15 cellular contexts compared by ENCODE assay signal in genomic region chr17:46964315-46965265, GRCh38. TPM values are rescaled to one million over a fixed set of nuclear protein-coding genes. Genes with fewer than 3 reads are reported as not detected.
DNase-seq lines count a peak whose midpoint lies in the region; ATAC-seq, FAIRE-seq and TF ChIP-seq lines count a peak whose summit lies in the region.
"Had no signal": no experiment of that assay in that cellular context is flagged by ENCODE, and none has a peak within 500 bp of the region (broad histone marks: within the 10 kb centered on the region; RNA-seq: fewer than 3 reads in every experiment).

No MANE protein-coding gene starts in this region.

- H3K4me1 ChIP-seq in GM23338 (ENCODE audit: insufficient read depth): no peaks in the 10 kb centered on the region
- H3K4me1 ChIP-seq in osteoblast (ENCODE audit: insufficient read depth, low read length): no peaks in the 10 kb centered on the region

- TF ChIP-seq CTCF in GM23338 (conservative IDR thresholded peaks at IDR 0.05; ENCODE audit: low read depth in 2 of 2) (no peak), NB4 (IDR thresholded peaks at IDR 0.05; ENCODE audit: low read depth, low read length) (no peak), brain microvascular endothelial cell (IDR thresholded peaks at IDR 0.05; ENCODE audit: low read depth, low read length, missing control alignments) (no peak), osteoblast (IDR thresholded peaks at IDR 0.05; ENCODE audit: extremely low read depth, low read depth, low read length) (no peak)

- H3K9me2 ChIP-seq in GM23338 (ENCODE audit: insufficient read depth): no peaks in the 10 kb centered on the region

- no peaks in the 10 kb centered on the region for H3F3A ChIP-seq in GM23338 (replicated peaks; ENCODE audit: low read depth)

- peaks cover 6% of the 10 kb centered on the region; the same call in 2 of the 3 replicates for H3K9me3 Mint-ChIP-seq in GM23338

- no peaks in the 10 kb centered on the region for H3K4me1 Mint-ChIP-seq in GM23338

- peaks cover 9% of the 10 kb centered on the region for H3K27me3 Mint-ChIP-seq in GM23338 (ENCODE audit: insufficient read depth, low read depth, poor library complexity)

- H3K4me3 ChIP-seq in GM23338 (no peak overlapping the region), NB4 (ENCODE audit: low read depth, low read length) (no peak overlapping the region), brain microvascular endothelial cell (ENCODE audit: low read depth, low read length) (no peak overlapping the region), osteoblast (ENCODE audit: insufficient read depth, low read length) (no peak overlapping the region)
- H3K4me3 ChIP-seq: thoracic aorta had no signal

- ATAC-seq in GM23338: peak; percentile 88
- ATAC-seq: activated T-helper 17 cell treated with anti-CD3 and anti-CD28 coated beads, Interleukin-2, amount 50 U/mL, for 72 hours; naive thymus-derived CD8-positive, alpha-beta T cell had no signal

- no peak for TF ChIP-seq POLR2A in NB4 (IDR thresholded peaks at IDR 0.05; ENCODE audit: extremely low read depth, insufficient read length)

- H3K36me3 ChIP-seq in GM23338 (ENCODE audit: insufficient read depth) (no peaks in the 10 kb centered on the region), brain microvascular endothelial cell (replicated peaks) (no peaks in the 10 kb centered on the region), osteoblast (ENCODE audit: insufficient read depth, low read length) (no peaks in the 10 kb centered on the region)
- H3K36me3 ChIP-seq: thoracic aorta had no signal

- H3K4me3 Mint-ChIP-seq in GM23338: no peak overlapping the region
- H3K4me3 Mint-ChIP-seq: activated T-helper 17 cell treated with anti-CD3 and anti-CD28 coated beads, Interleukin-2, amount 50 U/mL, for 72 hours; naive thymus-derived CD8-positive, alpha-beta T cell had no signal

- H2AFZ ChIP-seq in GM23338 (no peak overlapping the region), osteoblast (ENCODE audit: low read length) (no peak overlapping the region)

- in situ Hi-C loops in brain microvascular endothelial cell (cut with HindIII; ENCODE audit: low pct_ligation_motif_present, low sequenced_read_pairs): no loop called here

- H3K9me3 ChIP-seq in osteoblast (ENCODE audit: low read depth, low read length): no peaks in the 10 kb centered on the region
- H3K9me3 ChIP-seq: thoracic aorta had no signal

- peaks cover 7% of the 10 kb centered on the region; the same call in 1 of the 3 replicates for H3K36me3 Mint-ChIP-seq in GM23338 (ENCODE audit: low read depth)

- H4K20me1 ChIP-seq in GM23338 (replicated peaks; ENCODE audit: insufficient read depth) (no peaks in the 10 kb centered on the region; the same call in 1 of the 2 replicates), osteoblast (ENCODE audit: insufficient read depth, low read length) (no peaks in the 10 kb centered on the region)

- no peak for FAIRE-seq in HTR-8/SVneo (lab: Jason Lieb, UNC)

- H3K79me2 ChIP-seq in GM23338 (replicated peaks; ENCODE audit: insufficient read depth) (no peaks in the 10 kb centered on the region), osteoblast (ENCODE audit: insufficient read depth, low read length) (no peaks in the 10 kb centered on the region)

- peak; percentile 72 for DNase-seq in GM23338 (ENCODE audit: low spot score)
- peak; percentile 47 for DNase-seq in NB4 (ENCODE audit: low read depth)
- peak; percentile 14 for DNase-seq in brain microvascular endothelial cell
- peak; percentile 64 for DNase-seq in myocyte (ENCODE audit: low read depth)
- no peak for DNase-seq in COLO829 (ENCODE audit: low spot score)
- DNase-seq in osteoblast (ENCODE audit: insufficient read length, low spot score, missing footprints): no peak
- DNase-seq in HTR-8/SVneo (ENCODE audit: insufficient read length, low spot score): no peak
- DNase-seq: activated CD4-positive, alpha-beta T cell treated with anti-CD3 and anti-CD28 coated beads for 1 hour; cerebellar nuclear complex; NCI-H1105; NCI-H774 had no signal

- H3K27ac Mint-ChIP-seq in GM23338: no peak overlapping the region
- H3K27ac Mint-ChIP-seq: activated T-helper 17 cell treated with anti-CD3 and anti-CD28 coated beads, Interleukin-2, amount 50 U/mL, for 72 hours; naive thymus-derived CD8-positive, alpha-beta T cell had no signal

- no peaks in the 10 kb centered on the region for H3K27me3 ChIP-seq in GM23338 (ENCODE audit: insufficient read depth)
- peaks cover 4% of the 10 kb centered on the region for H3K27me3 ChIP-seq in brain microvascular endothelial cell (replicated peaks)
- H3K27me3 ChIP-seq in osteoblast (ENCODE audit: insufficient read depth, low read length): peaks cover 13% of the 10 kb centered on the region

- H3K27ac ChIP-seq in GM23338 (ENCODE audit: low read depth) (no peak overlapping the region), brain microvascular endothelial cell (no peak overlapping the region), osteoblast (ENCODE audit: low read depth, low read length) (no peak overlapping the region)
- H3K27ac ChIP-seq: thoracic aorta had no signal

- H3K4me2 ChIP-seq in GM23338 (no peak overlapping the region), osteoblast (ENCODE audit: insufficient read depth, low read length) (no peak overlapping the region)

TF ChIP-seq in GM23338, 12 proteins besides CTCF, POLR2A, EP300 and RAD21:
- TF ChIP-seq, protein P1, sequence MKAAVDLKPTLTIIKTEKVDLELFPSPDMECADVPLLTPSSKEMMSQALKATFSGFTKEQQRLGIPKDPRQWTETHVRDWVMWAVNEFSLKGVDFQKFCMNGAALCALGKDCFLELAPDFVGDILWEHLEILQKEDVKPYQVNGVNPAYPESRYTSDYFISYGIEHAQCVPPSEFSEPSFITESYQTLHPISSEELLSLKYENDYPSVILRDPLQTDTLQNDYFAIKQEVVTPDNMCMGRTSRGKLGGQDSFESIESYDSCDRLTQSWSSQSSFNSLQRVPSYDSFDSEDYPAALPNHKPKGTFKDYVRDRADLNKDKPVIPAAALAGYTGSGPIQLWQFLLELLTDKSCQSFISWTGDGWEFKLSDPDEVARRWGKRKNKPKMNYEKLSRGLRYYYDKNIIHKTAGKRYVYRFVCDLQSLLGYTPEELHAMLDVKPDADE (IDR thresholded peaks at IDR 0.05): no peak
- TF ChIP-seq REST (IDR thresholded peaks at IDR 0.05; ENCODE audit: unreplicated experiment): peak; percentile 97

RNA-seq across cellular contexts. Expression of gene RPRML, which starts 14.5 kb away (rescaled TPM):
- total RNA-seq in GM23338 (2014; rRNA removed; shearing (Covaris generic)): 8.4 and 16.4 TPM in 2 replicates
- 2.1 and 3.4 TPM in 2 replicates for polyA plus RNA-seq in GM23338 (2016; fragmentation: Nextera tagmentation; extraction: Ambion mirVana)
- total RNA-seq in myocyte (1.3 and 2.5 TPM in 2 replicates), osteoblast (not detected in 2 replicates)
- polyA plus RNA-seq in myocyte (2012): not detected
- total RNA-seq: activated T-helper 17 cell treated with anti-CD3 and anti-CD28 coated beads, Interleukin-2, amount 50 U/mL, for 72 hours; naive thymus-derived CD8-positive, alpha-beta T cell; skeletal muscle tissue; thoracic aorta had no signal
- polyA plus RNA-seq: naive thymus-derived CD8-positive, alpha-beta T cell had no signal

RNA-seq across cellular contexts. Expression of gene GOSR2, which starts 41.6 kb away (rescaled TPM):
- total RNA-seq in GM23338 (2014; rRNA removed; shearing (Covaris generic)): 32.2 and 36.2 TPM in 2 replicates
- 26.1 and 33.2 TPM in 2 replicates for polyA plus RNA-seq in GM23338 (2016; fragmentation: Nextera tagmentation; extraction: Ambion mirVana)
- 41.2 and 45.2 TPM in 2 replicates for total RNA-seq in myocyte
- polyA plus RNA-seq in myocyte (2012): 66.4 TPM
- 43.9 and 44.9 TPM in 2 replicates for total RNA-seq in osteoblast

Comparison
In these comparisons a context has a peak if more than half of its experiments do, and no peak if none do; other contexts are left out.
1. DNase-seq: peak in GM23338 (single experiment), NB4 (single experiment), brain microvascular endothelial cell (single experiment) and myocyte (single experiment); none in COLO829 (single experiment), osteoblast (single experiment) and HTR-8/SVneo (single experiment).